In the genomic region with DNA sequence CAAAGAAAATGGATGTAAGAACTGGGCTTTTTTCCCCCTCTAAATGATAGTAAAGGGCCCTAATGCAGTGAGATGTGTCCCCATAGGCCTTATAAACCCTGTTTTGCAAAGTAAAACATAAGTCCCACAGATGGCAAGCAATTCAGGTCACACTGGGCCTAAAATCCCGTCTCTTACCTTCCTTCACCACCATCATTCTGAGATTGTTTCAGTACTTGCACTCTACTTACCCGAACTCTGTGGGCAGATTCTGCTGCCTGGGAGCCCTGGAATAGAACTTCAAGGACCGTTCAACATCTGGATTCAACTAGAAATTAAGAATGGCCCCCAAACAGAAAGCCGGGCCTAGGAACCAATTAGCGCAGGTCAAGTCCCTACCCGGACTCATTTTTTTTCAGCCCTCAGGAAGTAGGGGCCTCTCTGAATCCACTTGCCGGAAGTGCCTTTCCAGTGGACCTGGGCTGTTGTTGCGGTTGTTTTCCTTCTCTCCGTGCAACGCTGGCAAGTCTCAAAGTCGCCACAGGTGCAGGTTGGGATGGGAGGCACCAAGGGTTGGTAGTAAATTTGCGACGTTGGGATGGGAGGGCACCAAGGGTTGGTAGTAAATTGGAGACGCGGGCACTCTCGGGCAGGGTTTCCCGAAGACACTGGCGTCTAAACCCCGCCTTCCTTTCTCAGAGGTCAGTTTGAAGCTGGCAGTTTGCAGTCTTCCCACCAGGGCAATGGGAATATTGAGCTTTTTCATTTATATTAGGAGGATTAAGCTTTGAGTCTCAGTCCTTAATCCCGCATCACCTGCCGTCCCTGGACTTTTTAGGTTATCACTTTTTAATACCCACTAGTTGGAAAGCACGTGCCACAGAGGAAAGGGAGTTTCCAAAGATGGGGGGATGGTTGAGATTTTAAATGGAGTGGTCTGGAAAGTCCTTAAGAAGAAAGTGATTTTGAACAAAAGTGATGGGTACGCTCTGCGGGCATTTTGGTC, we compare ENCODE assay signal across 8 cellular contexts. TPM values are rescaled to one million over a fixed set of nuclear protein-coding genes. Genes with fewer than 3 reads are reported as not detected.
DNase-seq lines count a peak whose midpoint lies in the region; ATAC-seq lines count a peak whose summit lies in the region.

A gene with protein sequence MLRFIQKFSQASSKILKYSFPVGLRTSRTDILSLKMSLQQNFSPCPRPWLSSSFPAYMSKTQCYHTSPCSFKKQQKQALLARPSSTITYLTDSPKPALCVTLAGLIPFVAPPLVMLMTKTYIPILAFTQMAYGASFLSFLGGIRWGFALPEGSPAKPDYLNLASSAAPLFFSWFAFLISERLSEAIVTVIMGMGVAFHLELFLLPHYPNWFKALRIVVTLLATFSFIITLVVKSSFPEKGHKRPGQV (plus strand): TSS at position 429 of the 985 bp plus-strand sequence. CDS start 2,888 bp downstream, outside the sequence.

- H3K4me3 Mint-ChIP-seq in activated CD8-positive, alpha-beta T cell treated with anti-CD3 and anti-CD28 coated beads, Interleukin-2, amount 10 ng/mL, durations not matched to agents 7 days and 5 days: peak within 1 kb of the TSS; percentile 99

- peaks cover 33% of the 10 kb centered on the region for H3K4me1 Mint-ChIP-seq in activated CD8-positive, alpha-beta T cell treated with anti-CD3 and anti-CD28 coated beads, Interleukin-2, amount 10 ng/mL, durations not matched to agents 7 days and 5 days (ENCODE audit: low read depth)

- peaks cover 32% of the 10 kb centered on the region for H3K36me3 Mint-ChIP-seq in activated CD8-positive, alpha-beta T cell treated with anti-CD3 and anti-CD28 coated beads, Interleukin-2, amount 10 ng/mL, durations not matched to agents 7 days and 5 days (ENCODE audit: low read depth)

- peak within 1 kb of the TSS; percentile 99 for H3K27ac Mint-ChIP-seq in activated CD8-positive, alpha-beta T cell treated with anti-CD3 and anti-CD28 coated beads, Interleukin-2, amount 10 ng/mL, durations not matched to agents 7 days and 5 days

- H3K27me3 Mint-ChIP-seq in activated CD8-positive, alpha-beta T cell treated with anti-CD3 and anti-CD28 coated beads, Interleukin-2, amount 10 ng/mL, durations not matched to agents 7 days and 5 days (ENCODE audit: low read depth): no peaks in the 10 kb centered on the region

- H3K9me3 Mint-ChIP-seq in activated CD8-positive, alpha-beta T cell treated with anti-CD3 and anti-CD28 coated beads, Interleukin-2, amount 10 ng/mL, durations not matched to agents 7 days and 5 days (ENCODE audit: insufficient read depth): no peaks in the 10 kb centered on the region

- POLR2A ChIA-PET in activated CD8-positive, alpha-beta T cell treated with anti-CD3 and anti-CD28 coated beads, Interleukin-2, amount 10 ng/mL, durations not matched to agents 7 days and 5 days (lab: Charles Lee): interaction anchor here (0.6 to 2.6 kb wide), 14 partner anchors 9 to 616 kb away, joined by 3 to 22 read pairs (median 4); a partner anchor contains a TSS

- peak; percentile 94 for DNase-seq in DMS 273 (lab: John Stamatoyannopoulos, UW; ENCODE audit: unreplicated experiment)
- DNase-seq in HT-29 (ENCODE audit: low spot score): peak; percentile 91
- DNase-seq in NK-92 (lab: John Stamatoyannopoulos, UW; ENCODE audit: unreplicated experiment): peak; percentile 11
- peak; percentile 89 for DNase-seq in activated CD8-positive, alpha-beta T cell treated with anti-CD3 and anti-CD28 coated beads, Interleukin-2, amount 10 ng/mL, durations not matched to agents 7 days and 5 days
- DNase-seq in effector CD8-positive, alpha-beta T cell (lab: John Stamatoyannopoulos, UW): peak; percentile 57
- peak; percentile 92 to 94 for DNase-seq in lung microvascular endothelial cell (ENCODE audit: low read depth in 2 of 2)
- DNase-seq in stimulated activated CD4-positive, alpha-beta T cell treated with anti-CD3 and anti-CD28 coated beads, TNF-alpha, amount 100 ng/mL, for 24 hours (ENCODE audit: low read depth in 3 of 3): peak; percentile 69 to 73 (median 71)

- no peak for ATAC-seq in activated CD8-positive, alpha-beta T cell treated with anti-CD3 and anti-CD28 coated beads, Interleukin-2, amount 10 ng/mL, durations not matched to agents 7 days and 5 days
- no peak for ATAC-seq in GM21360 (IDR thresholded peaks at IDR 0.05; ENCODE audit: unreplicated experiment)

- CTCF ChIA-PET in activated CD8-positive, alpha-beta T cell treated with anti-CD3 and anti-CD28 coated beads, Interleukin-2, amount 10 ng/mL, durations not matched to agents 7 days and 5 days (lab: Charles Lee): interaction anchor here (1.0 to 1.2 kb wide), 2 partner anchors 11 to 155 kb away, joined by 3 read pairs; no protein-coding TSS in a partner anchor

RNA-seq across cellular contexts. Expression of the gene that starts here (rescaled TPM):
- 16.5 and 18.3 TPM in 2 replicates for total RNA-seq in HT-29 (2014; rRNA removed; shearing (Covaris generic))
- total RNA-seq in activated CD8-positive, alpha-beta T cell treated with anti-CD3 and anti-CD28 coated beads, Interleukin-2, amount 10 ng/mL, durations not matched to agents 7 days and 5 days: 10 to 100 TPM; 19.5 to 19.6 TPM
- 9.3 and 13.1 TPM in 2 replicates for total RNA-seq in lung microvascular endothelial cell

Comparison
In these comparisons a context has a peak if more than half of its experiments do, and no peak if none do; other contexts are left out.
1. DNase-seq: peak in every context shown above with its lines; median percentile 94 in DMS 273; 93 in lung microvascular endothelial cell; 91 in HT-29; 89 in activated CD8-positive, alpha-beta T cell treated with anti-CD3 and anti-CD28 coated beads, Interleukin-2, amount 10 ng/mL, durations not matched to agents 7 days and 5 days; 71 in stimulated activated CD4-positive, alpha-beta T cell treated with anti-CD3 and anti-CD28 coated beads, TNF-alpha, amount 100 ng/mL, for 24 hours; 57 in effector CD8-positive, alpha-beta T cell; 11 in NK-92.